8 cellular contexts compared by ENCODE assay signal in genomic region chr17:80262775-80263244, GRCh38. TPM values are rescaled to one million over a fixed set of nuclear protein-coding genes. Genes with fewer than 3 reads are reported as not detected.
DNase-seq lines count a peak whose midpoint lies in the region; ATAC-seq and TF ChIP-seq lines count a peak whose summit lies in the region.

No MANE protein-coding gene starts in this region.

- H3K4me3 Mint-ChIP-seq in CD14-positive monocyte = peak overlapping the region; percentile 88 to 99

- DNase-seq in CD14-positive monocyte (ENCODE audit: low spot score) = no peak
- no peak for DNase-seq in MM.1S
- DNase-seq in epithelial cell of prostate (ENCODE audit: low read depth, low spot score) = no peak
- DNase-seq in PC-9 = no peak
- no peak for DNase-seq in cerebellar cortex (ENCODE audit: low spot score)

- CTCF ChIA-PET in PC-9 (lab: Charles Lee) = no interaction called here

- H3K79me2 ChIP-seq in MM.1S (ENCODE audit: low read length) = peaks cover 28% of the 10 kb centered on the region
- H3K79me2 ChIP-seq in parathyroid adenoma = peaks cover 29% of the 10 kb centered on the region
- peaks cover 10% of the 10 kb centered on the region; the same call in 1 of the 2 replicates for H3K79me2 ChIP-seq in PC-9 (ENCODE audit: low read depth)

- H4K20me1 ChIP-seq in MM.1S (ENCODE audit: insufficient read depth, low read length) (no peaks in the 10 kb centered on the region), PC-9 (ENCODE audit: insufficient read depth) (no peaks in the 10 kb centered on the region)

- H3K4me2 ChIP-seq in MM.1S (ENCODE audit: low read depth, low read length) (peak overlapping the region; percentile 99), parathyroid adenoma (ENCODE audit: low read length) (peak overlapping the region; percentile 99), PC-9 (no peak overlapping the region)

- H3K36me3 ChIP-seq in MM.1S (replicated peaks; ENCODE audit: insufficient read depth, low read length) = no peaks in the 10 kb centered on the region
- no peaks in the 10 kb centered on the region for H3K36me3 ChIP-seq in parathyroid adenoma (ENCODE audit: control insufficient read depth, insufficient read depth, low read length)
- no peaks in the 10 kb centered on the region for H3K36me3 ChIP-seq in PC-9 (ENCODE audit: low read depth)

- H3F3A ChIP-seq in MM.1S (ENCODE audit: insufficient read depth, low read length) (peaks cover 44% of the 10 kb centered on the region), PC-9 (ENCODE audit: insufficient read depth, low read depth) (peaks cover 5% of the 10 kb centered on the region)

- H3K27me3 Mint-ChIP-seq in CD14-positive monocyte (ENCODE audit: low read depth in 3 of 3) = peaks cover 9 to 20% (median 9%) of the 10 kb centered on the region in 3 donors

- peaks cover 63% of the 10 kb centered on the region for H3K4me1 Mint-ChIP-seq in CD14-positive monocyte

- H3K9me3 Mint-ChIP-seq in CD14-positive monocyte = peaks cover 0 to 2% (median 0%) of the 10 kb centered on the region in 7 donors

- no TSS peak for BruUV-seq in PC-9 (replicated peaks; lab: Mats Ljungman, UMichigan)

- H3K4me1 ChIP-seq in MM.1S (ENCODE audit: low read length) (peaks cover 20% of the 10 kb centered on the region), parathyroid adenoma (peaks cover 33% of the 10 kb centered on the region), PC-9 (replicated peaks; ENCODE audit: insufficient read depth) (peaks cover 11% of the 10 kb centered on the region)

- no peak for TF ChIP-seq CTCF in CD14-positive monocyte (IDR thresholded peaks at IDR 0.05)
- no peak for TF ChIP-seq CTCF in MM.1S (IDR thresholded peaks at IDR 0.05; ENCODE audit: low read length)
- TF ChIP-seq CTCF in parathyroid adenoma (IDR thresholded peaks at IDR 0.05) = no peak
- TF ChIP-seq CTCF in PC-9 (conservative IDR thresholded peaks at IDR 0.05) = no peak

- no peaks in the 10 kb centered on the region for H3K9me3 ChIP-seq in MM.1S (replicated peaks; ENCODE audit: insufficient read depth, low read length)
- no peaks in the 10 kb centered on the region for H3K9me3 ChIP-seq in parathyroid adenoma (ENCODE audit: control insufficient read depth, low read length)
- H3K9me3 ChIP-seq in PC-9 (ENCODE audit: insufficient read depth, low read depth) = no peaks in the 10 kb centered on the region

- peaks cover 13 to 17% of the 10 kb centered on the region in 2 donors for H3K36me3 Mint-ChIP-seq in CD14-positive monocyte

- POLR2A ChIA-PET in PC-9 (lab: Charles Lee; ENCODE audit: unreplicated experiment) = no interaction called here

- H3K9me2 ChIP-seq in MM.1S (replicated peaks; ENCODE audit: insufficient read depth, low read length) = no peaks in the 10 kb centered on the region
- H3K9me2 ChIP-seq in PC-9 (ENCODE audit: insufficient read depth) = no peaks in the 10 kb centered on the region

- ATAC-seq in HG02642 (IDR thresholded peaks at IDR 0.05; ENCODE audit: poor library complexity, unreplicated experiment) = no peak
- ATAC-seq in GM18861 (IDR thresholded peaks at IDR 0.05; ENCODE audit: unreplicated experiment) = no peak

- H3K27ac Mint-ChIP-seq in CD14-positive monocyte = peak overlapping the region; percentile 86 to 98 (median 96)

- H2AFZ ChIP-seq in MM.1S (ENCODE audit: low read length) (no peak overlapping the region), parathyroid adenoma (no peak overlapping the region), PC-9 (no peak overlapping the region)

- H3K27me3 ChIP-seq in MM.1S (replicated peaks; ENCODE audit: insufficient read depth, low read length) = no peaks in the 10 kb centered on the region
- H3K27me3 ChIP-seq in parathyroid adenoma (ENCODE audit: control insufficient read depth, insufficient read depth, low read length) = no peaks in the 10 kb centered on the region
- H3K27me3 ChIP-seq in PC-9 (ENCODE audit: insufficient read depth, low read depth) = no peaks in the 10 kb centered on the region

- H3K4me3 ChIP-seq in MM.1S (ENCODE audit: low read length) = 0 out of 2 replicates have a peak overlapping the region, but pooled peaks have one; percentile 20
- peak overlapping the region; percentile 92 for H3K4me3 ChIP-seq in parathyroid adenoma (ENCODE audit: low read depth, low read length)
- no peak overlapping the region for H3K4me3 ChIP-seq in PC-9

- H3K27ac ChIP-seq in MM.1S (ENCODE audit: low read length) = peak overlapping the region; percentile 70; the same call in 1 of the 2 replicates
- H3K27ac ChIP-seq in epithelial cell of prostate = peak overlapping the region; percentile 95
- H3K27ac ChIP-seq in parathyroid adenoma = peak overlapping the region; percentile 99
- no peak overlapping the region for H3K27ac ChIP-seq in PC-9

- H3K9ac ChIP-seq in MM.1S (ENCODE audit: low read length) (peak overlapping the region; percentile 24; the same call in 1 of the 2 replicates), parathyroid adenoma (peak overlapping the region; percentile 8)

- intact Hi-C loops in CD14-positive monocyte (cut with micrococcal nuclease) = loop anchor here (5.0 kb wide), 5 partner anchors 41 to 171 kb away; partner anchors contain the start of genes EIF4A3 (in 2 of the 2), SGSH (in 2 of the 2), SLC26A11 (in 2 of the 2) and GAA (in 1 of the 2)
- intact Hi-C loops in PC-9 (cut with micrococcal nuclease; ENCODE audit: unreplicated experiment) = no loop called here

RNA-seq across cellular contexts. Expression of gene RNF213, which starts 2.2 kb away (rescaled TPM):
- 10 to 100 TPM; 10.3 to 18.1 TPM for polyA plus RNA-seq in CD14-positive monocyte
- 179 and 207 TPM in 2 replicates for total RNA-seq in PC-9 (2021)

RNA-seq across cellular contexts. Expression of gene SLC26A11, which starts 42.6 kb away (rescaled TPM):
- polyA plus RNA-seq in CD14-positive monocyte = 1 to 10 TPM; 1.8 to 2.6 TPM
- total RNA-seq in PC-9 (2021) = 12.4 and 14.1 TPM in 2 replicates

RNA-seq across cellular contexts. Expression of gene SGSH, which starts 42.7 kb away (rescaled TPM):
- polyA plus RNA-seq in CD14-positive monocyte = 10 to 100 TPM; 21.1 to 31.3 TPM
- total RNA-seq in PC-9 (2021) = 28.4 and 45.4 TPM in 2 replicates
